Comparison of ENCODE assay signal across 9 cellular contexts in genomic region chr16:10992797-10993196, GRCh38. TPM values are rescaled to one million over a fixed set of nuclear protein-coding genes. Genes with fewer than 3 reads are reported as not detected.
DNase-seq lines count a peak whose midpoint lies in the region; ATAC-seq lines count a peak whose summit lies in the region.
"Had no signal": no experiment of that assay in that cellular context is flagged by ENCODE, and none has a peak within 500 bp of the region (broad histone marks: within the 10 kb centered on the region; RNA-seq: fewer than 3 reads in every experiment).

No MANE protein-coding gene starts in this region.

- 33 to 38% methylated on average over 5 of the region's 5 CpGs for WGBS in GM23248 (ENCODE audit: low coverage in 1 of 2, low lambda C conversion rate in 2 of 2, missing lambda C conversion rate in 2 of 2), 2 experiments

- H3K27ac ChIP-seq in GM23248: peak overlapping the region; percentile 77
- H3K27ac ChIP-seq: gastrocnemius medialis had no signal

- DNase-seq in GM23248 (peak; percentile 92), OCI-M1 (lab: John Stamatoyannopoulos, UW) (peak; percentile 68), dermis blood vessel endothelial cell (peak; percentile 32), skeletal muscle cell (ENCODE audit: low read depth) (peak; percentile 59), NCI-H1930 (lab: John Stamatoyannopoulos, UW) (no peak)
- DNase-seq: gastrocnemius medialis had no signal

- no peak overlapping the region for H3K9ac ChIP-seq in GM23248

- no peak overlapping the region for H2AFZ ChIP-seq in GM23248

- no peaks in the 10 kb centered on the region for H3K79me2 ChIP-seq in GM23248 (ENCODE audit: insufficient read depth)

- ATAC-seq in GM18909 (IDR thresholded peaks at IDR 0.05; ENCODE audit: poor library complexity, unreplicated experiment) (no peak), HG03039 (IDR thresholded peaks at IDR 0.05; ENCODE audit: unreplicated experiment) (no peak), HG02970 (IDR thresholded peaks at IDR 0.05; ENCODE audit: low FRiP score, unreplicated experiment) (no peak)

- H3K36me3 ChIP-seq in GM23248 (ENCODE audit: low read depth): 0 out of 2 replicates have a peak, but pooled peaks cover under 1% of the 10 kb centered on the region

- H3K9me3 ChIP-seq in GM23248 (ENCODE audit: low read depth): no peaks in the 10 kb centered on the region
- H3K9me3 ChIP-seq: gastrocnemius medialis had no signal

- no peaks in the 10 kb centered on the region for H4K20me1 ChIP-seq in GM23248 (ENCODE audit: insufficient read depth)

- H3K4me2 ChIP-seq in GM23248 (ENCODE audit: unreplicated experiment): peak overlapping the region; percentile 32

- peaks cover 23% of the 10 kb centered on the region for H3K4me1 ChIP-seq in GM23248 (ENCODE audit: insufficient read depth)
- H3K4me1 ChIP-seq: gastrocnemius medialis had no signal

- H3K27me3 ChIP-seq in GM23248 (replicated peaks; ENCODE audit: insufficient read depth): no peaks in the 10 kb centered on the region
- H3K27me3 ChIP-seq: gastrocnemius medialis had no signal

- H3K4me3 ChIP-seq in GM23248 (peak overlapping the region; percentile 11; the same call in 1 of the 2 replicates), skeletal muscle cell (ENCODE audit: low read depth, low read length) (no peak overlapping the region)
- H3K4me3 ChIP-seq: gastrocnemius medialis had no signal

- peaks cover 19% of the 10 kb centered on the region for H3F3A ChIP-seq in GM23248 (ENCODE audit: insufficient read depth)

- in situ Hi-C loops in GM23248 (cut with MboI): no loop called here

- H3K9me2 ChIP-seq in GM23248 (ENCODE audit: insufficient read depth): no peaks in the 10 kb centered on the region

RNA-seq across cellular contexts. Expression of gene CLEC16A, which starts 48.4 kb away (rescaled TPM):
- total RNA-seq in GM23248 (2014; rRNA removed; shearing (Covaris generic)): 12.9 and 21.4 TPM in 2 replicates
- 12.7 and 13.2 TPM in 2 replicates for polyA plus RNA-seq in GM23248 (2016; fragmentation: Nextera tagmentation; extraction: Ambion mirVana)
- 22.1 and 22.8 TPM in 2 replicates for total RNA-seq in dermis blood vessel endothelial cell

RNA-seq across cellular contexts. Expression of gene DEXI, which starts 50.5 kb away (rescaled TPM):
- 101 and 105 TPM in 2 replicates for total RNA-seq in GM23248 (2014; rRNA removed; shearing (Covaris generic))
- 41.8 and 42.1 TPM in 2 replicates for polyA plus RNA-seq in GM23248 (2016; fragmentation: Nextera tagmentation; extraction: Ambion mirVana)
- 42.8 and 65.3 TPM in 2 replicates for total RNA-seq in dermis blood vessel endothelial cell

Comparison
In these comparisons a context has a peak if more than half of its experiments do, and no peak if none do; other contexts are left out.
1. DNase-seq: peak in GM23248 (single experiment), OCI-M1 (single experiment), dermis blood vessel endothelial cell (single experiment) and skeletal muscle cell (single experiment); none in NCI-H1930 (0 of 2).